1 cellular context compared by ENCODE assay signal in genomic region chr4:67721770-67722597, GRCh38.
TF ChIP-seq lines count a peak whose summit lies in the region.

No MANE protein-coding gene starts in this region.

TF ChIP-seq in K562, 482 proteins besides CTCF, POLR2A, EP300 and RAD21 (continued from another document and continues in another):
- TF ChIP-seq TAF1 (IDR thresholded peaks at IDR 0.05; ENCODE audit: control insufficient read depth, extremely low read depth, insufficient read depth, low read length, severe bottlenecking) (no peak), RFX7 (CRISPR knock-in tag; IDR thresholded peaks at IDR 0.05) (peak; percentile 100), CREB5 (CRISPR knock-in tag; IDR thresholded peaks at IDR 0.05) (peak; percentile 99), CHD4 (IDR thresholded peaks at IDR 0.05; ENCODE audit: insufficient read depth, insufficient replicate concordance, low read depth, low read length, poor library complexity, severe bottlenecking) (no peak), L3MBTL2 (IDR thresholded peaks at IDR 0.05) (peak; percentile 69), RHOXF2B (CRISPR knock-in tag; conservative IDR thresholded peaks at IDR 0.05) (peak; percentile 100), ZEB2 (IDR thresholded peaks at IDR 0.05) (peak; percentile 68; the same call in 1 of the 2 replicates), SIX5 (IDR thresholded peaks at IDR 0.05; ENCODE audit: borderline replicate concordance in 1 of 2, insufficient read depth in 1 of 2, low read depth in 1 of 2, low read length in 2 of 2) (peak in 1 of 2 experiments; percentile 33; a peak in 1 of 4 replicates), ZFP1 (CRISPR knock-in tag; IDR thresholded peaks at IDR 0.05) (peak; percentile 99), ZNF586 (CRISPR knock-in tag; conservative IDR thresholded peaks at IDR 0.05) (peak; percentile 99), ZC3H8 (IDR thresholded peaks at IDR 0.05) (peak; percentile 55; the same call in 1 of the 2 replicates), DLX4 (CRISPR knock-in tag; IDR thresholded peaks at IDR 0.05) (peak; percentile 95), RUNX1 (IDR thresholded peaks at IDR 0.05; ENCODE audit: low read depth) (no peak), CSDE1 (IDR thresholded peaks at IDR 0.05) (peak in 1 of 2 experiments; percentile 78; a peak in 1 of 4 replicates), RNF2 (IDR thresholded peaks at IDR 0.05) (peak; percentile 92; the same call in 1 of the 2 replicates), ZFX (CRISPR knock-in tag; IDR thresholded peaks at IDR 0.05) (no peak), SAP30 (IDR thresholded peaks at IDR 0.05; ENCODE audit: borderline replicate concordance, insufficient read depth, low read depth, low read length, poor library complexity, severe bottlenecking) (no peak), PHF8 (IDR thresholded peaks at IDR 0.05; ENCODE audit: borderline replicate concordance, low read length) (peak; percentile 46; the same call in 1 of the 2 replicates), NR3C1 (CRISPR knock-in tag; IDR thresholded peaks at IDR 0.05) (no peak), RNF219 (CRISPR knock-in tag; IDR thresholded peaks at IDR 0.05) (peak; percentile 98), RBM39 (optimal IDR thresholded peaks at IDR 0.05; ENCODE audit: low read depth, low read length) (no peak), SPI1 (IDR thresholded peaks at IDR 0.05; ENCODE audit: borderline replicate concordance, low read depth, low read length) (0 out of 2 replicates have a peak, but pooled peaks have one; percentile 44), NR1H2 (CRISPR knock-in tag; IDR thresholded peaks at IDR 0.05) (no peak), SRSF3 (IDR thresholded peaks at IDR 0.05; ENCODE audit: insufficient read depth, low read length) (no peak), USF1 (CRISPR knock-in tag; IDR thresholded peaks at IDR 0.05) (no peak), ZNF384 (IDR thresholded peaks at IDR 0.05; ENCODE audit: low read depth, low read length) (no peak), SREBF2 (CRISPR knock-in tag; IDR thresholded peaks at IDR 0.05) (no peak), JUN (IDR thresholded peaks at IDR 0.05; ENCODE audit: borderline replicate concordance, low read depth, low read length) (peak; percentile 77), JUN (CRISPR knock-in tag; IDR thresholded peaks at IDR 0.05; ENCODE audit: borderline replicate concordance) (peak; percentile 72; the same call in 1 of the 2 replicates), ZNF75A (CRISPR knock-in tag; IDR thresholded peaks at IDR 0.05) (peak; percentile 96), ARID3B (CRISPR knock-in tag; IDR thresholded peaks at IDR 0.05; ENCODE audit: borderline replicate concordance) (peak; percentile 99), PPARD (CRISPR knock-in tag; IDR thresholded peaks at IDR 0.05) (peak; percentile 100), NCOA4 (IDR thresholded peaks at IDR 0.05; ENCODE audit: partially characterized antibody) (no peak), HSF4 (CRISPR knock-in tag; IDR thresholded peaks at IDR 0.05; ENCODE audit: borderline replicate concordance) (peak; percentile 99), GABPB1 (CRISPR knock-in tag; IDR thresholded peaks at IDR 0.05) (peak; percentile 67), TBL1XR1 (IDR thresholded peaks at IDR 0.05; ENCODE audit: low read length in 2 of 2) (peak in 1 of 2 experiments; percentile 49; a peak in 2 of 4 replicates), TBP (optimal IDR thresholded peaks at IDR 0.05; ENCODE audit: low read depth, low read length) (peak; percentile 10), ZHX1 (conservative IDR thresholded peaks at IDR 0.05; ENCODE audit: low read length) (peak; percentile 79; the same call in 1 of the 2 replicates), CHD1 (IDR thresholded peaks at IDR 0.05; ENCODE audit: low read length) (no peak), MYC (IDR thresholded peaks at IDR 0.05; ENCODE audit: low read depth, low read length) (no peak; the same call in 1 of the 2 replicates), MYC (CRISPR knock-in tag; IDR thresholded peaks at IDR 0.05; ENCODE audit: borderline replicate concordance, low read depth) (peak; percentile 100), EP400 (IDR thresholded peaks at IDR 0.05) (peak; percentile 70), MTF1 (CRISPR knock-in tag; IDR thresholded peaks at IDR 0.05; ENCODE audit: borderline replicate concordance) (peak; percentile 100), CCNT2 (IDR thresholded peaks at IDR 0.05; ENCODE audit: borderline replicate concordance, extremely low read depth, insufficient read length, low read depth, low read length) (no peak), ZBTB9 (CRISPR knock-in tag; IDR thresholded peaks at IDR 0.05) (peak; percentile 100), LEF1 (IDR thresholded peaks at IDR 0.05) (peak; percentile 89), PHB (CRISPR knock-in tag; IDR thresholded peaks at IDR 0.05) (peak; percentile 99), IFI16 (CRISPR knock-in tag; IDR thresholded peaks at IDR 0.05) (peak; percentile 99), CBFB (CRISPR knock-in tag; IDR thresholded peaks at IDR 0.05) (no peak), MAFG (tag; conservative IDR thresholded peaks at IDR 0.05) (peak; percentile 95), FOXP1 (CRISPR knock-in tag; IDR thresholded peaks at IDR 0.05) (no peak), BRF2 (IDR thresholded peaks at IDR 0.05; ENCODE audit: borderline replicate concordance, insufficient read depth, insufficient read length) (no peak), XRCC4 (IDR thresholded peaks at IDR 0.05; ENCODE audit: extremely low read depth, insufficient read depth, insufficient read length) (no peak), NCOA1 (IDR thresholded peaks at IDR 0.05; ENCODE audit: low read depth) (peak; percentile 68; the same call in 1 of the 2 replicates), ZNF24 (IDR thresholded peaks at IDR 0.05) (peak; percentile 63; the same call in 1 of the 2 replicates), MCM5 (IDR thresholded peaks at IDR 0.05; ENCODE audit: low read depth) (no peak)
- TF ChIP-seq, protein P1, sequence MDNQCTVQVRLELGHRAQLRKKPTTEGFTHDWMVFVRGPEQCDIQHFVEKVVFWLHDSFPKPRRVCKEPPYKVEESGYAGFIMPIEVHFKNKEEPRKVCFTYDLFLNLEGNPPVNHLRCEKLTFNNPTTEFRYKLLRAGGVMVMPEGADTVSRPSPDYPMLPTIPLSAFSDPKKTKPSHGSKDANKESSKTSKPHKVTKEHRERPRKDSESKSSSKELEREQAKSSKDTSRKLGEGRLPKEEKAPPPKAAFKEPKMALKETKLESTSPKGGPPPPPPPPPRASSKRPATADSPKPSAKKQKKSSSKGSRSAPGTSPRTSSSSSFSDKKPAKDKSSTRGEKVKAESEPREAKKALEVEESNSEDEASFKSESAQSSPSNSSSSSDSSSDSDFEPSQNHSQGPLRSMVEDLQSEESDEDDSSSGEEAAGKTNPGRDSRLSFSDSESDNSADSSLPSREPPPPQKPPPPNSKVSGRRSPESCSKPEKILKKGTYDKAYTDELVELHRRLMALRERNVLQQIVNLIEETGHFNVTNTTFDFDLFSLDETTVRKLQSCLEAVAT (IDR thresholded peaks at IDR 0.05) = no peak
- TF ChIP-seq, protein P2, sequence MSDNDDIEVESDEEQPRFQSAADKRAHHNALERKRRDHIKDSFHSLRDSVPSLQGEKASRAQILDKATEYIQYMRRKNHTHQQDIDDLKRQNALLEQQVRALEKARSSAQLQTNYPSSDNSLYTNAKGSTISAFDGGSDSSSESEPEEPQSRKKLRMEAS (CRISPR knock-in tag; IDR thresholded peaks at IDR 0.05) = peak; percentile 59; the same call in 1 of the 2 replicates
- TF ChIP-seq, protein P3, sequence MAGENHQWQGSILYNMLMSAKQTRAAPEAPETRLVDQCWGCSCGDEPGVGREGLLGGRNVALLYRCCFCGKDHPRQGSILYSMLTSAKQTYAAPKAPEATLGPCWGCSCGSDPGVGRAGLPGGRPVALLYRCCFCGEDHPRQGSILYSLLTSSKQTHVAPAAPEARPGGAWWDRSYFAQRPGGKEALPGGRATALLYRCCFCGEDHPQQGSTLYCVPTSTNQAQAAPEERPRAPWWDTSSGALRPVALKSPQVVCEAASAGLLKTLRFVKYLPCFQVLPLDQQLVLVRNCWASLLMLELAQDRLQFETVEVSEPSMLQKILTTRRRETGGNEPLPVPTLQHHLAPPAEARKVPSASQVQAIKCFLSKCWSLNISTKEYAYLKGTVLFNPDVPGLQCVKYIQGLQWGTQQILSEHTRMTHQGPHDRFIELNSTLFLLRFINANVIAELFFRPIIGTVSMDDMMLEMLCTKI (IDR thresholded peaks at IDR 0.05; ENCODE audit: partially characterized antibody) = no peak
